14 cellular contexts compared by ENCODE assay signal in genomic region chr2:215784371-215784783, GRCh38.
DNase-seq lines count a peak whose midpoint lies in the region; ATAC-seq, FAIRE-seq and TF ChIP-seq lines count a peak whose summit lies in the region.
"Had no signal": no experiment of that assay in that cellular context is flagged by ENCODE, and none has a peak within 500 bp of the region (broad histone marks: within the 10 kb centered on the region; RNA-seq: fewer than 3 reads in every experiment).

No MANE protein-coding gene starts in this region.

- WGBS in A549 (ENCODE audit: missing lambda C conversion rate), result 43% methylated on average over 3 of the region's 3 CpGs
- 36% methylated on average over 3 of the region's 3 CpGs for WGBS in esophagus muscularis mucosa

- no peaks in the 10 kb centered on the region for H3K27me3 ChIP-seq in esophagus muscularis mucosa
- H3K27me3 ChIP-seq: BE2C had no signal

- no peaks in the 10 kb centered on the region for H3K36me3 ChIP-seq in esophagus muscularis mucosa
- H3K36me3 ChIP-seq: BE2C had no signal

- TF ChIP-seq POLR2A in A549 (IDR thresholded peaks at IDR 0.05; ENCODE audit: low read length) (no peak), esophagus muscularis mucosa (IDR thresholded peaks at IDR 0.05; ENCODE audit: low read depth) (no peak)

- intact Hi-C loops in esophagus muscularis mucosa (cut with DNase I), result no loop called here

- TF ChIP-seq RAD21 in A549 (conservative IDR thresholded peaks at IDR 0.05 in 1 of 2, IDR thresholded peaks at IDR 0.05 in 1 of 2), result no peak

- ATAC-seq in A549, result no peak; a peak in 1 of 6 replicates

- no peak overlapping the region for H3K4me2 ChIP-seq in A549

- H3K9me3 ChIP-seq in A549, result no peaks in the 10 kb centered on the region
- no peaks in the 10 kb centered on the region for H3K9me3 ChIP-seq in esophagus muscularis mucosa
- H3K9me3 ChIP-seq: BE2C had no signal

- H3K4me3 ChIP-seq in A549, result no peak overlapping the region
- no peak overlapping the region for H3K4me3 ChIP-seq in esophagus muscularis mucosa

- H3K27ac ChIP-seq in A549 (peak overlapping the region; percentile 51 to 58; a peak in 5 of 6 replicates), esophagus muscularis mucosa (replicated peaks in 1 of 4) (peak overlapping the region; percentile 67 to 73 (median 70))

- FAIRE-seq in A549 (lab: Jason Lieb, UNC), result no peak
- FAIRE-seq: GM19239, TTC549 had no signal

- TF ChIP-seq EP300 in A549 (IDR thresholded peaks at IDR 0.05) (no peak), esophagus muscularis mucosa (IDR thresholded peaks at IDR 0.05) (no peak)

- POLR2A ChIA-PET in A549 (lab: Yijun Ruan, JAX), result interaction anchor here (0.7 kb wide), 1 partner anchor 33 kb away, joined by 4 read pairs; no protein-coding TSS in a partner anchor

- peaks cover 9% of the 10 kb centered on the region; the same call in 2 of the 3 replicates for H3K4me1 ChIP-seq in A549
- peaks cover 0 to 57% (median 52%) of the 10 kb centered on the region in 4 donors for H3K4me1 ChIP-seq in esophagus muscularis mucosa
- H3K4me1 ChIP-seq: BE2C had no signal

- no peak for TF ChIP-seq CTCF in A549 (IDR thresholded peaks at IDR 0.05)
- TF ChIP-seq CTCF in esophagus muscularis mucosa (IDR thresholded peaks at IDR 0.05), result no peak
- no peak for TF ChIP-seq CTCF in GM20000 (IDR thresholded peaks at IDR 0.05; ENCODE audit: extremely low read depth, missing control alignments)

- CTCF ChIA-PET in A549 (lab: Yijun Ruan, JAX), result interaction anchor here (0.6 to 2.5 kb wide), 3 partner anchors 11 to 338 kb away, joined by 3 to 7 read pairs (median 4); no protein-coding TSS in a partner anchor

- DNase-seq in A549 (ENCODE audit: low read depth in 1 of 2, low spot score in 1 of 2) (no peak), LHCN-M2 (ENCODE audit: low read depth) (peak; percentile 67), esophagus muscularis mucosa (ENCODE audit: extremely low spot score) (no peak), myocyte (ENCODE audit: low read depth) (peak; percentile 61), NCI-H446 treated with DMSO at 0.1 percent for 48 hours (lab: John Stamatoyannopoulos, UW) (no peak), DMS53 treated with DMSO at 0.1 percent for 48 hours (lab: John Stamatoyannopoulos, UW; ENCODE audit: unreplicated experiment) (no peak), GM20000 (ENCODE audit: low spot score) (no peak), cortex of kidney (lab: John Stamatoyannopoulos, UW) (no peak)
- DNase-seq: activated T-cell treated with anti-CD3 and anti-CD28 coated beads for 4 hours, BE2C, islet precursor cell, NCI-H1092 had no signal

TF ChIP-seq in A549, 52 proteins besides CTCF, POLR2A, EP300 and RAD21:
- TF ChIP-seq HOXB13 (CRISPR knock-in tag; IDR thresholded peaks at IDR 0.05; ENCODE audit: low read depth), result no peak
- TF ChIP-seq MAFK (IDR thresholded peaks at IDR 0.05; ENCODE audit: partially characterized antibody), result peak; percentile 41
- TF ChIP-seq KDM1A (IDR thresholded peaks at IDR 0.05; ENCODE audit: low read depth), result no peak
- TF ChIP-seq HDAC2 (IDR thresholded peaks at IDR 0.05), result no peak
- TF ChIP-seq ZNF302 (CRISPR knock-in tag; IDR thresholded peaks at IDR 0.05), result no peak
- no peak for TF ChIP-seq POLR2AphosphoS2 (conservative IDR thresholded peaks at IDR 0.05; ENCODE audit: low read length)

Comparison
In these comparisons a context has a peak if more than half of its experiments do, and no peak if none do; other contexts are left out.
1. DNase-seq: peak in LHCN-M2 (single experiment) and myocyte (single experiment); none in A549 (0 of 2), esophagus muscularis mucosa (single experiment), NCI-H446 treated with DMSO at 0.1 percent for 48 hours (single experiment), DMS53 treated with DMSO at 0.1 percent for 48 hours (single experiment), GM20000 (single experiment) and cortex of kidney (single experiment).